Comparison of ENCODE assay signal across 23 cellular contexts in genomic region chr6:163702736-163703135, GRCh38.
A peak's percentile ranks its signal among the peaks of the same experiment; 100 is the strongest.
DNase-seq lines count a peak whose midpoint lies in the region; ATAC-seq, FAIRE-seq and TF ChIP-seq lines count a peak whose summit lies in the region.
"Had no signal": no experiment of that assay in that cellular context is flagged by ENCODE, and none has a peak within 500 bp of the region (broad histone marks: within the 10 kb centered on the region; RNA-seq: fewer than 3 reads in every experiment).

No MANE protein-coding gene starts in this region.

- no peak overlapping the region for H3K4me3 Mint-ChIP-seq in activated T-helper 2 cell treated with anti-CD3 and anti-CD28 coated beads, Interferon-gamma antibody, Interleukin-2, Interleukin-4, amounts not matched to agents 10 μg/mL and 5 μg/mL and 100 μg/mL, durations not matched to agents 14 hours and 24 hours and 36 hours (ENCODE audit: low read depth)
- H3K4me3 Mint-ChIP-seq: CD14-positive monocyte had no signal

- no peak for TF ChIP-seq POLR2A in GM12878 (IDR thresholded peaks at IDR 0.05; ENCODE audit: low read depth, low read length)

- H3K4me1 Mint-ChIP-seq in activated T-helper 2 cell treated with anti-CD3 and anti-CD28 coated beads, Interferon-gamma antibody, Interleukin-2, Interleukin-4, amounts not matched to agents 10 μg/mL and 5 μg/mL and 100 μg/mL, durations not matched to agents 14 hours and 24 hours and 36 hours (ENCODE audit: low read depth): no peaks in the 10 kb centered on the region

- TF ChIP-seq RAD21 in GM12878 (IDR thresholded peaks at IDR 0.05; ENCODE audit: insufficient read depth, low read depth, low read length): no peak

- H3K27ac Mint-ChIP-seq in activated T-helper 2 cell treated with anti-CD3 and anti-CD28 coated beads, Interferon-gamma antibody, Interleukin-2, Interleukin-4, amounts not matched to agents 10 μg/mL and 5 μg/mL and 100 μg/mL, durations not matched to agents 14 hours and 24 hours and 36 hours: no peak overlapping the region
- H3K27ac Mint-ChIP-seq: activated naive CD4-positive, alpha-beta T cell treated with anti-CD3 and anti-CD28 coated beads, Interleukin-2, amount 50 U/mL, for 72 hours had no signal

- in situ Hi-C loops in GM12878 (cut with MboI): no loop called here

- H3K9ac ChIP-seq in GM12878 (ENCODE audit: control insufficient read depth, insufficient read depth, low read length): no peak overlapping the region
- H3K9ac ChIP-seq: GM23248, SK-N-SH had no signal

- no peaks in the 10 kb centered on the region for H3K27me3 Mint-ChIP-seq in activated T-helper 2 cell treated with anti-CD3 and anti-CD28 coated beads, Interferon-gamma antibody, Interleukin-2, Interleukin-4, amounts not matched to agents 10 μg/mL and 5 μg/mL and 100 μg/mL, durations not matched to agents 14 hours and 24 hours and 36 hours (ENCODE audit: low read depth)

- CTCF ChIA-PET in GM12878 (lab: Yijun Ruan, JAX): no interaction called here
- CTCF ChIA-PET in PC-9 (lab: Charles Lee): no interaction called here

- no peaks in the 10 kb centered on the region for H3K27me3 ChIP-seq in GM12878 (replicated peaks in 1 of 2; ENCODE audit: control insufficient read depth in 2 of 2, insufficient read depth in 2 of 2, low read length in 1 of 2)
- H3K27me3 ChIP-seq in PC-9 (ENCODE audit: insufficient read depth, low read depth): peaks cover 87% of the 10 kb centered on the region
- H3K27me3 ChIP-seq: ascending aorta had no signal

- H3K36me3 ChIP-seq in GM12878 (ENCODE audit: control insufficient read depth in 2 of 2, insufficient read depth in 2 of 2, low read length in 1 of 2): no peaks in the 10 kb centered on the region
- H3K36me3 ChIP-seq in PC-9 (ENCODE audit: low read depth): no peaks in the 10 kb centered on the region
- H3K36me3 ChIP-seq: ascending aorta, WERI-Rb-1 had no signal

- POLR2A ChIA-PET in GM12878 (lab: Charles Lee): no interaction called here
- POLR2A ChIA-PET in PC-9 (lab: Charles Lee; ENCODE audit: unreplicated experiment): no interaction called here

- no peaks in the 10 kb centered on the region for H3K9me2 ChIP-seq in PC-9 (ENCODE audit: insufficient read depth)
- H3K9me2 ChIP-seq: SK-N-SH had no signal

- SMC1A ChIA-PET in GM12878 (lab: Charles Lee; ENCODE audit: uncharacterized antibody, unreplicated experiment): no interaction called here

- H3F3A ChIP-seq in PC-9 (ENCODE audit: insufficient read depth, low read depth): no peaks in the 10 kb centered on the region

- H3K9me3 ChIP-seq in GM12878 (replicated peaks; ENCODE audit: control insufficient read depth, insufficient read depth, low read length) (peaks cover 8% of the 10 kb centered on the region), PC-9 (ENCODE audit: insufficient read depth, low read depth) (no peaks in the 10 kb centered on the region)
- H3K9me3 ChIP-seq: ascending aorta, psoas muscle, SK-N-SH had no signal

- intact Hi-C loops in GM12878 (cut with micrococcal nuclease; ENCODE audit: unreplicated experiment): no loop called here
- intact Hi-C loops in activated T-helper 2 cell treated with anti-CD3 and anti-CD28 coated beads, Interferon-gamma antibody, Interleukin-2, Interleukin-4, amounts not matched to agents 10 μg/mL and 5 μg/mL and 100 μg/mL, durations not matched to agents 14 hours and 24 hours and 36 hours (cut with micrococcal nuclease): no loop called here
- intact Hi-C loops in PC-9 (cut with micrococcal nuclease; ENCODE audit: unreplicated experiment): no loop called here

- H2AFZ ChIP-seq in GM12878 (ENCODE audit: control insufficient read depth, low read depth, low read length): 0 out of 2 replicates have a peak overlapping the region, but pooled peaks have one; percentile 38
- H2AFZ ChIP-seq in PC-9: no peak overlapping the region
- H2AFZ ChIP-seq: GM23248 had no signal

- H3K4me1 ChIP-seq in GM12878 (ENCODE audit: control insufficient read depth, insufficient read depth, low read length) (peaks cover 62% of the 10 kb centered on the region), PC-9 (replicated peaks; ENCODE audit: insufficient read depth) (no peaks in the 10 kb centered on the region)

- no peak for FAIRE-seq in GM12878 (lab: Jason Lieb, UNC)
- FAIRE-seq: endothelial cell of umbilical vein had no signal

- WGBS in GM12878 (ENCODE audit: insufficient coverage, insufficient replicate concordance, low lambda C conversion rate, missing lambda C conversion rate): 51% methylated on average over 3 of the region's 3 CpGs

- H3K79me2 ChIP-seq in GM12878 (ENCODE audit: control insufficient read depth, insufficient read depth, low read length) (no peaks in the 10 kb centered on the region), PC-9 (ENCODE audit: low read depth) (no peaks in the 10 kb centered on the region)

- H3K4me3 ChIP-seq in GM12878 (no peak overlapping the region), PC-9 (no peak overlapping the region)
- H3K4me3 ChIP-seq: ascending aorta, dorsolateral prefrontal cortex, GM23248, psoas muscle had no signal

- no peaks in the 10 kb centered on the region for H3K36me3 Mint-ChIP-seq in activated T-helper 2 cell treated with anti-CD3 and anti-CD28 coated beads, Interferon-gamma antibody, Interleukin-2, Interleukin-4, amounts not matched to agents 10 μg/mL and 5 μg/mL and 100 μg/mL, durations not matched to agents 14 hours and 24 hours and 36 hours (ENCODE audit: low read depth)
- H3K36me3 Mint-ChIP-seq: activated naive CD4-positive, alpha-beta T cell treated with anti-CD3 and anti-CD28 coated beads, Interleukin-2, amount 50 U/mL, for 72 hours had no signal

- no peaks in the 10 kb centered on the region for H3K9me3 Mint-ChIP-seq in activated T-helper 2 cell treated with anti-CD3 and anti-CD28 coated beads, Interferon-gamma antibody, Interleukin-2, Interleukin-4, amounts not matched to agents 10 μg/mL and 5 μg/mL and 100 μg/mL, durations not matched to agents 14 hours and 24 hours and 36 hours
- H3K9me3 Mint-ChIP-seq: activated naive CD4-positive, alpha-beta T cell treated with anti-CD3 and anti-CD28 coated beads, Interleukin-2, amount 50 U/mL, for 72 hours had no signal

- H3K27ac ChIP-seq in GM12878 (ENCODE audit: control insufficient read depth, insufficient read depth) (peak overlapping the region; percentile 22; the same call in 1 of the 2 replicates), PC-9 (no peak overlapping the region)
- H3K27ac ChIP-seq: ascending aorta, dorsolateral prefrontal cortex, GM23248, psoas muscle, WERI-Rb-1 had no signal

- ATAC-seq in GM18498 (IDR thresholded peaks at IDR 0.05; ENCODE audit: unreplicated experiment) (peak; percentile 49), GM19324 (IDR thresholded peaks at IDR 0.05; ENCODE audit: low FRiP score, unreplicated experiment) (peak; percentile 63), HG02798 (IDR thresholded peaks at IDR 0.05; ENCODE audit: poor library complexity, unreplicated experiment) (peak; percentile 30), GM12878 (no peak), HG03045 (IDR thresholded peaks at IDR 0.05; ENCODE audit: unreplicated experiment) (no peak), HG03378 (IDR thresholded peaks at IDR 0.05; ENCODE audit: unreplicated experiment) (no peak)
- ATAC-seq: activated naive CD4-positive, alpha-beta T cell treated with anti-CD3 and anti-CD28 coated beads, Interleukin-2, amount 50 U/mL, for 72 hours; psoas muscle had no signal

- H3K4me2 ChIP-seq in GM12878 (ENCODE audit: control insufficient read depth, insufficient read depth) (peak overlapping the region; percentile 47), PC-9 (no peak overlapping the region)
- H3K4me2 ChIP-seq: SK-N-SH had no signal

- no TSS peak for BruUV-seq in GM12878 (replicated peaks; lab: Mats Ljungman, UMichigan)
- BruUV-seq in PC-9 (replicated peaks; lab: Mats Ljungman, UMichigan): no TSS peak

- no peaks in the 10 kb centered on the region for H4K20me1 ChIP-seq in GM12878 (ENCODE audit: control insufficient read depth, insufficient read depth)
- no peaks in the 10 kb centered on the region for H4K20me1 ChIP-seq in PC-9 (ENCODE audit: insufficient read depth)

- no peak for TF ChIP-seq EP300 in GM12878 (IDR thresholded peaks at IDR 0.05; ENCODE audit: borderline replicate concordance in 1 of 2, control insufficient read depth in 1 of 2, low read depth in 2 of 2, low read length in 2 of 2)

- no peak for DNase-seq in GM12878 (ENCODE audit: low read depth, low spot score)
- DNase-seq in activated T-helper 2 cell treated with anti-CD3 and anti-CD28 coated beads, Interferon-gamma antibody, Interleukin-2, Interleukin-4, amounts not matched to agents 10 μg/mL and 5 μg/mL and 100 μg/mL, durations not matched to agents 14 hours and 24 hours and 36 hours (ENCODE audit: low spot score): no peak
- no peak for DNase-seq in PC-9
- DNase-seq: Calu3, dorsolateral prefrontal cortex, GM23248, mesendoderm, NCI-H1105, NCI-H2081, NCI-H345, psoas muscle, SK-N-SH, trophoblast cell, WERI-Rb-1 had no signal

- RAD21 ChIA-PET in GM12878 (lab: Charles Lee; ENCODE audit: unreplicated experiment): no interaction called here

- TF ChIP-seq CTCF in GM12878 (IDR thresholded peaks at IDR 0.05 in 2 of 3, conservative IDR thresholded peaks at IDR 0.05 in 1 of 3; ENCODE audit: control insufficient read depth in 2 of 3, extremely low read depth in 1 of 3, insufficient read depth in 1 of 3, low read depth in 3 of 3, low read length in 3 of 3): no peak
- TF ChIP-seq CTCF in PC-9 (conservative IDR thresholded peaks at IDR 0.05): no peak

TF ChIP-seq in GM12878, 131 proteins besides CTCF, POLR2A, EP300 and RAD21:
- TF ChIP-seq CBX5 (IDR thresholded peaks at IDR 0.05; ENCODE audit: low read depth) (0 out of 2 replicates have a peak, but pooled peaks have one; percentile 10), CHD4 (IDR thresholded peaks at IDR 0.05) (no peak), CREB1 (IDR thresholded peaks at IDR 0.05; ENCODE audit: low read depth) (0 out of 2 replicates have a peak, but pooled peaks have one; percentile 9)
TF ChIP-seq in GM12878: peak in this region for 2.

Comparison
In these comparisons a context has a peak if more than half of its experiments do, and no peak if none do; other contexts are left out.
1. ATAC-seq: peak in GM18498 (single experiment), GM19324 (single experiment) and HG02798 (single experiment); none in GM12878 (single experiment), HG03045 (single experiment) and HG03378 (single experiment).